Comparison of ENCODE assay signal across 17 cellular contexts in genomic region chr11:111260761-111261160, GRCh38.
DNase-seq lines count a peak whose midpoint lies in the region; ATAC-seq and TF ChIP-seq lines count a peak whose summit lies in the region.
"Had no signal": no experiment of that assay in that cellular context is flagged by ENCODE, and none has a peak within 500 bp of the region (broad histone marks: within the 10 kb centered on the region; RNA-seq: fewer than 3 reads in every experiment).

No MANE protein-coding gene starts in this region.

- no peaks in the 10 kb centered on the region for H3K27me3 ChIP-seq in BLaER1
- no peaks in the 10 kb centered on the region for H3K27me3 ChIP-seq in adipocyte (replicated peaks; ENCODE audit: control insufficient read depth, insufficient read depth, low read length)

- H3K4me3 ChIP-seq in BLaER1 (no peak overlapping the region), adipocyte (ENCODE audit: low read length) (no peak overlapping the region), fibroblast of mammary gland (ENCODE audit: control insufficient read depth, low read depth, low read length) (no peak overlapping the region)

- peak overlapping the region; percentile 41 for H3K4me2 ChIP-seq in BLaER1
- H3K4me2 ChIP-seq: KMS-11 had no signal

- TF ChIP-seq CTCF in fibroblast of mammary gland (conservative IDR thresholded peaks at IDR 0.05; ENCODE audit: control insufficient read depth, insufficient read depth, low read depth, low read length): no peak
- TF ChIP-seq CTCF in GM10266 (IDR thresholded peaks at IDR 0.05; ENCODE audit: control insufficient read depth, insufficient read depth, low read depth, missing control alignments): no peak

- H3K27ac ChIP-seq in BLaER1: no peak overlapping the region
- H3K27ac ChIP-seq: KMS-11 had no signal

- DNase-seq in EH (ENCODE audit: low read depth) (peak; percentile 13), adipocyte (ENCODE audit: low read depth) (peak; percentile 53), fibroblast of mammary gland (ENCODE audit: low read depth) (peak; percentile 49), GM10266 (ENCODE audit: extremely low spot score) (no peak), NCI-H2029 treated with DMSO at 0.1 percent for 48 hours (lab: John Stamatoyannopoulos, UW) (no peak), hypothalamus (lab: John Stamatoyannopoulos, UW) (no peak)
- DNase-seq: BE2C; Calu3; CD8-positive, alpha-beta T cell; DMS79 treated with DMSO at 0.1 percent for 48 hours; GOT3; H7; HFFc6 had no signal

- H3K9ac ChIP-seq in BLaER1: no peak overlapping the region
- H3K9ac ChIP-seq in adipocyte (ENCODE audit: low read length): no peak overlapping the region
- H3K9ac ChIP-seq: KMS-11 had no signal

- H3K36me3 ChIP-seq in BLaER1: no peaks in the 10 kb centered on the region
- no peaks in the 10 kb centered on the region for H3K36me3 ChIP-seq in adipocyte (ENCODE audit: control insufficient read depth, insufficient read depth, low read length, severe bottlenecking)
- H3K36me3 ChIP-seq: BE2C had no signal

- ATAC-seq in HG03520 (IDR thresholded peaks at IDR 0.05; ENCODE audit: unreplicated experiment): no peak
- ATAC-seq: CD8-positive, alpha-beta T cell; HCT116 had no signal

- no peaks in the 10 kb centered on the region for H3K9me3 ChIP-seq in BLaER1
- no peaks in the 10 kb centered on the region for H3K9me3 ChIP-seq in adipocyte (ENCODE audit: control insufficient read depth, low read length)
- H3K9me3 ChIP-seq: BE2C had no signal

- H3K4me1 ChIP-seq in BLaER1 (peaks cover 25% of the 10 kb centered on the region), adipocyte (ENCODE audit: control insufficient read depth, insufficient read depth, low read length) (no peaks in the 10 kb centered on the region)
- H3K4me1 ChIP-seq: BE2C had no signal

- H4K20me1 ChIP-seq in BLaER1: no peaks in the 10 kb centered on the region

Comparison
In these comparisons a context has a peak if more than half of its experiments do, and no peak if none do; other contexts are left out.
1. DNase-seq: peak in EH (single experiment), adipocyte (single experiment) and fibroblast of mammary gland (single experiment); none in GM10266 (single experiment), NCI-H2029 treated with DMSO at 0.1 percent for 48 hours (single experiment) and hypothalamus (0 of 51).